8 cellular contexts compared by ENCODE assay signal in genomic region chr19:12140545-12141404, GRCh38. TPM values are rescaled to one million over a fixed set of nuclear protein-coding genes. Genes with fewer than 3 reads are reported as not detected.
DNase-seq lines count a peak whose midpoint lies in the region; ATAC-seq, FAIRE-seq and TF ChIP-seq lines count a peak whose summit lies in the region.

No MANE protein-coding gene starts in this region.

- TF ChIP-seq CTCF in right lobe of liver (IDR thresholded peaks at IDR 0.05) = peak; percentile 92 to 95 (median 94)

- peak; percentile 93 for FAIRE-seq in GM12892 (lab: Jason Lieb, UNC)

- WGBS in right lobe of liver (ENCODE audit: insufficient coverage, low coverage, low lambda C conversion rate, missing lambda C conversion rate) = 12% methylated on average over 14 of the region's 17 CpGs

- H3K9me3 ChIP-seq in right lobe of liver = no peaks in the 10 kb centered on the region

- H3K4me1 ChIP-seq in right lobe of liver = peaks cover 0 to 6% (median 1%) of the 10 kb centered on the region in 4 donors

- intact Hi-C loops in right lobe of liver (cut with DNase I) = loop anchor here in 1 of 2 donors (10.0 kb wide), 2 partner anchors 86 to 256 kb away; partner anchors contain the start of genes ZNF69 and ZNF878

- no peaks in the 10 kb centered on the region for H3K27me3 ChIP-seq in right lobe of liver

- DNase-seq in GM12892 (ENCODE audit: insufficient read length) (peak; percentile 59), NCI-H526 (lab: John Stamatoyannopoulos, UW) (peak; percentile 55 to 85), dermis blood vessel endothelial cell (peak; percentile 86), right lobe of liver (peak; percentile 86 to 90 (median 89))
- peak; percentile 81 to 82 for DNase-seq in activated CD4-positive, alpha-beta T cell treated with anti-CD3 and anti-CD28 coated beads, Interleukin-2, amount 50 U/mL, for 24 hours (ENCODE audit: low read depth in 1 of 2, low spot score in 1 of 2)
- DNase-seq in stimulated activated CD4-positive, alpha-beta T cell treated with anti-CD3 and anti-CD28 coated beads, Interleukin-2, amount 100 ng/mL, for 48 hours = peak; percentile 85 to 88

- H3K4me3 ChIP-seq in right lobe of liver = peak overlapping the region; percentile 82 to 94 (median 87)

- no peak for TF ChIP-seq POLR2A in GM12892 (IDR thresholded peaks at IDR 0.05; ENCODE audit: low read depth, low read length)
- no peak for TF ChIP-seq POLR2A in right lobe of liver (IDR thresholded peaks at IDR 0.05)

- no peak overlapping the region for H3K27ac ChIP-seq in right lobe of liver

- H3K36me3 ChIP-seq in right lobe of liver = peaks cover 0 to 6% (median 3%) of the 10 kb centered on the region in 4 donors

- peak; percentile 36 for ATAC-seq in HG03378 (IDR thresholded peaks at IDR 0.05; ENCODE audit: unreplicated experiment)
- peak; percentile 87 to 90 (median 88) for ATAC-seq in right lobe of liver
- no peak for ATAC-seq in GM18858 (IDR thresholded peaks at IDR 0.05; ENCODE audit: unreplicated experiment)

RNA-seq across cellular contexts. Expression of gene ZNF20, which starts 0.6 kb away (rescaled TPM):
- 5.6 TPM for polyA plus RNA-seq in GM12892 (2012; ENCODE audit: missing spikeins)
- total RNA-seq in dermis blood vessel endothelial cell = 4.0 and 4.8 TPM in 2 replicates
- total RNA-seq in right lobe of liver = 1 to 10 TPM in 5 of 6 experiments, under 1 TPM in 1; 0.98 to 2.7 (median 1.5) TPM

RNA-seq across cellular contexts. Expression of gene ZNF625, which starts 15.8 kb away (rescaled TPM):
- 2.9 TPM for polyA plus RNA-seq in GM12892 (2012; ENCODE audit: missing spikeins)
- total RNA-seq in dermis blood vessel endothelial cell (11.5 and 15.1 TPM in 2 replicates), right lobe of liver (1 to 10 TPM in 4 of 6 experiments, under 1 TPM in 2; 0.57 to 1.8 (median 1.4) TPM)

RNA-seq across cellular contexts. Expression of gene ZNF136, which starts 22.1 kb away (rescaled TPM):
- polyA plus RNA-seq in GM12892 (2012; ENCODE audit: missing spikeins) = 10.6 TPM
- total RNA-seq in dermis blood vessel endothelial cell (5.1 and 8.7 TPM in 2 replicates), right lobe of liver (1 to 10 TPM; 1.3 to 3.9 (median 2.2) TPM)
